Comparison of ENCODE assay signal across 19 cellular contexts in genomic region chr21:39078322-39079065, GRCh38.
"Had no signal": no experiment of that assay in that cellular context is flagged by ENCODE, and none has a peak within 500 bp of the region (broad histone marks: within the 10 kb centered on the region; RNA-seq: fewer than 3 reads in every experiment).

No MANE protein-coding gene starts in this region.

- DNase-seq: activated CD4-positive, alpha-beta T cell treated with anti-CD3 and anti-CD28 coated beads for 36 hours; activated CD8-positive, alpha-beta memory T cell treated with anti-CD3 and anti-CD28 coated beads, Interleukin-2, amount 50 U/mL, for 4 hours; activated CD8-positive, alpha-beta T cell treated with anti-CD3 and anti-CD28 coated beads, Interleukin-2, amount 10 ng/mL, durations not matched to agents 7 days and 5 days; activated effector memory CD4-positive, alpha-beta T cell treated with anti-CD3 and anti-CD28 coated beads, Interleukin-2, amount 50 U/mL, for 16 hours; activated T-cell treated with anti-CD3 and anti-CD28 coated beads, Interleukin-2, amount 50 U/mL, for 48 hours; adrenal gland; heart right ventricle; left cardiac atrium; midbrain; pancreas; stimulated activated CD4-positive, alpha-beta T cell treated with anti-CD3 and anti-CD28 coated beads, Interleukin-15, amount 100 ng/mL, for 24 hours; stimulated activated CD4-positive, alpha-beta T cell treated with anti-CD3 and anti-CD28 coated beads, Interleukin-4, amount 100 ng/mL, for 1 hour; stimulated activated naive B cell treated with anti-CD40 and anti-IgM and Interleukin-4, amounts not matched to agents 10 μg/mL and 1 μg/mL and 100 μg/mL, for 72 hours; T-helper 17 cell; tibial artery had no signal

- H3K4me2 ChIP-seq: neural progenitor cell had no signal

- H2AFZ ChIP-seq: neural progenitor cell had no signal

- H3K4me1 ChIP-seq: adrenal gland, neural progenitor cell had no signal

- H3K4me3 ChIP-seq: adrenal gland, cardiac muscle cell, heart right ventricle, lung, neural progenitor cell, pancreas, tibial artery had no signal

- ATAC-seq: activated CD4-positive, alpha-beta T cell treated with anti-CD3 and anti-CD28 coated beads for 36 hours; activated CD8-positive, alpha-beta T cell treated with anti-CD3 and anti-CD28 coated beads, Interleukin-2, amount 10 ng/mL, durations not matched to agents 7 days and 5 days; esophagus mucosa; stimulated activated naive B cell treated with anti-CD40 and anti-IgM and Interleukin-4, amounts not matched to agents 10 μg/mL and 1 μg/mL and 100 μg/mL, for 72 hours; T-helper 17 cell had no signal

- H3K36me3 ChIP-seq: adrenal gland, cardiac muscle cell, heart right ventricle, neural progenitor cell, pancreas, tibial artery had no signal

- H3K27ac ChIP-seq: cardiac muscle cell, neural progenitor cell, pancreas, tibial artery had no signal

- H3K9me3 ChIP-seq: adrenal gland, pancreas, tibial artery had no signal

- H3K9ac ChIP-seq: neural progenitor cell had no signal

- H3K27me3 ChIP-seq: adrenal gland, cardiac muscle cell, heart right ventricle, neural progenitor cell, tibial artery had no signal

- FAIRE-seq: pancreas had no signal
